ENCODE assay signal across 1 cellular context in genomic region chr14:92922883-92923743, GRCh38.
TF ChIP-seq lines count a peak whose summit lies in the region.

TSS of gene CHGA (plus strand) at chr14:92923150. CDS start at chr14:92923360, 210 bp downstream.

TF ChIP-seq in WTC11, 78 proteins besides CTCF, POLR2A, EP300 and RAD21 (continued from another document):
- TF ChIP-seq ZNF281 (CRISPR knock-in tag; IDR thresholded peaks at IDR 0.05) (peak; percentile 94), TEAD1 (CRISPR knock-in tag; IDR thresholded peaks at IDR 0.05) (peak; percentile 96)
TF ChIP-seq in WTC11: peak in this region for 50.
